1 cellular context compared by ENCODE assay signal in genomic region chr18:23198217-23198845, GRCh38.
TF ChIP-seq lines count a peak whose summit lies in the region.

No MANE protein-coding gene starts in this region.

TF ChIP-seq in K562, 482 proteins besides CTCF, POLR2A, EP300 and RAD21 (continued from another document and continues in another):
- TF ChIP-seq, protein P1, sequence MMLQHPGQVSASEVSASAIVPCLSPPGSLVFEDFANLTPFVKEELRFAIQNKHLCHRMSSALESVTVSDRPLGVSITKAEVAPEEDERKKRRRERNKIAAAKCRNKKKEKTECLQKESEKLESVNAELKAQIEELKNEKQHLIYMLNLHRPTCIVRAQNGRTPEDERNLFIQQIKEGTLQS (IDR thresholded peaks at IDR 0.05): peak; percentile 86
- TF ChIP-seq, protein P1 (CRISPR knock-in tag; conservative IDR thresholded peaks at IDR 0.05): no peak
- TF ChIP-seq RHOXF2B (CRISPR knock-in tag; conservative IDR thresholded peaks at IDR 0.05) (no peak), U2AF2 (optimal IDR thresholded peaks at IDR 0.05; ENCODE audit: low read depth, low read length) (no peak), CBX5 (IDR thresholded peaks at IDR 0.05; ENCODE audit: borderline replicate concordance, low read depth) (no peak), ESRRB (CRISPR knock-in tag; IDR thresholded peaks at IDR 0.05; ENCODE audit: borderline replicate concordance) (no peak), HDAC6 (IDR thresholded peaks at IDR 0.05; ENCODE audit: low read depth, low read length) (no peak), RCOR1 (IDR thresholded peaks at IDR 0.05; ENCODE audit: borderline replicate concordance in 1 of 2, low read depth in 2 of 2, low read length in 2 of 2) (no peak), NFATC3 (IDR thresholded peaks at IDR 0.05) (no peak), CTBP1 (IDR thresholded peaks at IDR 0.05; ENCODE audit: borderline replicate concordance) (peak; percentile 50; the same call in 1 of the 2 replicates), ZNF518B (CRISPR knock-in tag; IDR thresholded peaks at IDR 0.05) (no peak), SMARCE1 (IDR thresholded peaks at IDR 0.05) (no peak), POLR3A (IDR thresholded peaks at IDR 0.05; ENCODE audit: borderline replicate concordance, extremely low read depth, insufficient read depth, insufficient read length) (no peak), ZBTB8A (IDR thresholded peaks at IDR 0.05; ENCODE audit: partially characterized antibody) (no peak), HDAC3 (IDR thresholded peaks at IDR 0.05; ENCODE audit: borderline replicate concordance, partially characterized antibody) (no peak), ILF3 (IDR thresholded peaks at IDR 0.05; ENCODE audit: borderline replicate concordance) (no peak), KDM5B (IDR thresholded peaks at IDR 0.05; ENCODE audit: insufficient replicate concordance, low read depth, low read length) (no peak), ZKSCAN3 (CRISPR knock-in tag; IDR thresholded peaks at IDR 0.05) (no peak), E2F6 (IDR thresholded peaks at IDR 0.05; ENCODE audit: borderline replicate concordance in 1 of 2, extremely low read depth in 1 of 2, insufficient read depth in 1 of 2, insufficient read length in 1 of 2, low read depth in 1 of 2, low read length in 1 of 2, poor library complexity in 1 of 2, severe bottlenecking in 1 of 2) (no peak), U2AF1 (optimal IDR thresholded peaks at IDR 0.05; ENCODE audit: low read depth, low read length) (no peak), MYBL2 (IDR thresholded peaks at IDR 0.05; ENCODE audit: low read depth) (no peak), MYBL2 (CRISPR knock-in tag; IDR thresholded peaks at IDR 0.05; ENCODE audit: borderline replicate concordance) (no peak), KAT8 (IDR thresholded peaks at IDR 0.05; ENCODE audit: low read depth) (no peak), ELK1 (CRISPR knock-in tag; IDR thresholded peaks at IDR 0.05) (no peak), TRIM24 (IDR thresholded peaks at IDR 0.05) (peak; percentile 75 to 80; a peak in 2 of 4 replicates), RBM25 (IDR thresholded peaks at IDR 0.05; ENCODE audit: low read depth, low read length, severe bottlenecking) (no peak), RBM34 (IDR thresholded peaks at IDR 0.05; ENCODE audit: borderline replicate concordance, insufficient read depth, low read length) (no peak), POLR3G (IDR thresholded peaks at IDR 0.05; ENCODE audit: extremely low read depth, insufficient read length, insufficient replicate concordance) (no peak), ZNF507 (tag; conservative IDR thresholded peaks at IDR 0.05) (no peak), IRF9 (tag; IDR thresholded peaks at IDR 0.05) (peak; percentile 54; the same call in 1 of the 2 replicates), ZBTB2 (IDR thresholded peaks at IDR 0.05) (no peak), CEBPG (CRISPR knock-in tag; IDR thresholded peaks at IDR 0.05) (peak; percentile 87), CEBPG (tag; conservative IDR thresholded peaks at IDR 0.05 in 1 of 2, IDR thresholded peaks at IDR 0.05 in 1 of 2) (peak; percentile 81 to 95), MAFG (tag; conservative IDR thresholded peaks at IDR 0.05) (no peak), MNT (conservative IDR thresholded peaks at IDR 0.05) (no peak), ZNF79 (CRISPR knock-in tag; IDR thresholded peaks at IDR 0.05; ENCODE audit: low read depth) (no peak)
- TF ChIP-seq, protein P2, sequence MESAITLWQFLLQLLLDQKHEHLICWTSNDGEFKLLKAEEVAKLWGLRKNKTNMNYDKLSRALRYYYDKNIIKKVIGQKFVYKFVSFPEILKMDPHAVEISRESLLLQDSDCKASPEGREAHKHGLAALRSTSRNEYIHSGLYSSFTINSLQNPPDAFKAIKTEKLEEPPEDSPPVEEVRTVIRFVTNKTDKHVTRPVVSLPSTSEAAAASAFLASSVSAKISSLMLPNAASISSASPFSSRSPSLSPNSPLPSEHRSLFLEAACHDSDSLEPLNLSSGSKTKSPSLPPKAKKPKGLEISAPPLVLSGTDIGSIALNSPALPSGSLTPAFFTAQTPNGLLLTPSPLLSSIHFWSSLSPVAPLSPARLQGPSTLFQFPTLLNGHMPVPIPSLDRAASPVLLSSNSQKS (CRISPR knock-in tag; IDR thresholded peaks at IDR 0.05): no peak
- TF ChIP-seq, protein P3, sequence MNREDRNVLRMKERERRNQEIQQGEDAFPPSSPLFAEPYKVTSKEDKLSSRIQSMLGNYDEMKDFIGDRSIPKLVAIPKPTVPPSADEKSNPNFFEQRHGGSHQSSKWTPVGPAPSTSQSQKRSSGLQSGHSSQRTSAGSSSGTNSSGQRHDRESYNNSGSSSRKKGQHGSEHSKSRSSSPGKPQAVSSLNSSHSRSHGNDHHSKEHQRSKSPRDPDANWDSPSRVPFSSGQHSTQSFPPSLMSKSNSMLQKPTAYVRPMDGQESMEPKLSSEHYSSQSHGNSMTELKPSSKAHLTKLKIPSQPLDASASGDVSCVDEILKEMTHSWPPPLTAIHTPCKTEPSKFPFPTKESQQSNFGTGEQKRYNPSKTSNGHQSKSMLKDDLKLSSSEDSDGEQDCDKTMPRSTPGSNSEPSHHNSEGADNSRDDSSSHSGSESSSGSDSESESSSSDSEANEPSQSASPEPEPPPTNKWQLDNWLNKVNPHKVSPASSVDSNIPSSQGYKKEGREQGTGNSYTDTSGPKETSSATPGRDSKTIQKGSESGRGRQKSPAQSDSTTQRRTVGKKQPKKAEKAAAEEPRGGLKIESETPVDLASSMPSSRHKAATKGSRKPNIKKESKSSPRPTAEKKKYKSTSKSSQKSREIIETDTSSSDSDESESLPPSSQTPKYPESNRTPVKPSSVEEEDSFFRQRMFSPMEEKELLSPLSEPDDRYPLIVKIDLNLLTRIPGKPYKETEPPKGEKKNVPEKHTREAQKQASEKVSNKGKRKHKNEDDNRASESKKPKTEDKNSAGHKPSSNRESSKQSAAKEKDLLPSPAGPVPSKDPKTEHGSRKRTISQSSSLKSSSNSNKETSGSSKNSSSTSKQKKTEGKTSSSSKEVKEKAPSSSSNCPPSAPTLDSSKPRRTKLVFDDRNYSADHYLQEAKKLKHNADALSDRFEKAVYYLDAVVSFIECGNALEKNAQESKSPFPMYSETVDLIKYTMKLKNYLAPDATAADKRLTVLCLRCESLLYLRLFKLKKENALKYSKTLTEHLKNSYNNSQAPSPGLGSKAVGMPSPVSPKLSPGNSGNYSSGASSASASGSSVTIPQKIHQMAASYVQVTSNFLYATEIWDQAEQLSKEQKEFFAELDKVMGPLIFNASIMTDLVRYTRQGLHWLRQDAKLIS (CRISPR knock-in tag; IDR thresholded peaks at IDR 0.05): no peak
- TF ChIP-seq, protein P4, sequence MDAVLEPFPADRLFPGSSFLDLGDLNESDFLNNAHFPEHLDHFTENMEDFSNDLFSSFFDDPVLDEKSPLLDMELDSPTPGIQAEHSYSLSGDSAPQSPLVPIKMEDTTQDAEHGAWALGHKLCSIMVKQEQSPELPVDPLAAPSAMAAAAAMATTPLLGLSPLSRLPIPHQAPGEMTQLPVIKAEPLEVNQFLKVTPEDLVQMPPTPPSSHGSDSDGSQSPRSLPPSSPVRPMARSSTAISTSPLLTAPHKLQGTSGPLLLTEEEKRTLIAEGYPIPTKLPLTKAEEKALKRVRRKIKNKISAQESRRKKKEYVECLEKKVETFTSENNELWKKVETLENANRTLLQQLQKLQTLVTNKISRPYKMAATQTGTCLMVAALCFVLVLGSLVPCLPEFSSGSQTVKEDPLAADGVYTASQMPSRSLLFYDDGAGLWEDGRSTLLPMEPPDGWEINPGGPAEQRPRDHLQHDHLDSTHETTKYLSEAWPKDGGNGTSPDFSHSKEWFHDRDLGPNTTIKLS (IDR thresholded peaks at IDR 0.05; ENCODE audit: borderline replicate concordance, low read depth): no peak
- TF ChIP-seq, protein P5, sequence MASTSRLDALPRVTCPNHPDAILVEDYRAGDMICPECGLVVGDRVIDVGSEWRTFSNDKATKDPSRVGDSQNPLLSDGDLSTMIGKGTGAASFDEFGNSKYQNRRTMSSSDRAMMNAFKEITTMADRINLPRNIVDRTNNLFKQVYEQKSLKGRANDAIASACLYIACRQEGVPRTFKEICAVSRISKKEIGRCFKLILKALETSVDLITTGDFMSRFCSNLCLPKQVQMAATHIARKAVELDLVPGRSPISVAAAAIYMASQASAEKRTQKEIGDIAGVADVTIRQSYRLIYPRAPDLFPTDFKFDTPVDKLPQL (IDR thresholded peaks at IDR 0.05; ENCODE audit: extremely low read depth, insufficient read length): no peak
